9 cellular contexts compared by ENCODE assay signal in genomic region chr1:37478451-37478871, GRCh38. TPM values are rescaled to one million over a fixed set of nuclear protein-coding genes. Genes with fewer than 3 reads are reported as not detected.
DNase-seq lines count a peak whose midpoint lies in the region; ATAC-seq, FAIRE-seq and TF ChIP-seq lines count a peak whose summit lies in the region.
"Had no signal": no experiment of that assay in that cellular context is flagged by ENCODE, and none has a peak within 500 bp of the region (broad histone marks: within the 10 kb centered on the region; RNA-seq: fewer than 3 reads in every experiment).

No MANE protein-coding gene starts in this region.

- no TSS peak for BruUV-seq in IMR-90 (replicated peaks; lab: Mats Ljungman, UMichigan)

- H2BK15ac ChIP-seq in IMR-90 (ENCODE audit: low read depth, low read length) (peak overlapping the region; percentile 83; the same call in 2 of the 3 replicates), neuronal stem cell (ENCODE audit: low read length) (no peak overlapping the region)

- peaks cover 78% of the 10 kb centered on the region for H3K79me2 ChIP-seq in ACC112 (ENCODE audit: control insufficient read depth, insufficient read depth, low read length, unreplicated experiment)

- intact Hi-C loops in IMR-90 (cut with micrococcal nuclease) (loop anchor here (5.0 kb wide), 1 partner anchor 214 kb away; the partner anchor contains the start of gene CDCA8), kidney (cut with DNase I) (no loop called here)

- H3K18ac ChIP-seq in IMR-90 (ENCODE audit: low read depth, low read length) (peak overlapping the region; percentile 65), neuronal stem cell (ENCODE audit: low read length) (no peak overlapping the region)

- H3K36me3 ChIP-seq in ACC112 (ENCODE audit: insufficient read depth, low read length) = peaks cover 25% of the 10 kb centered on the region; the same call in 1 of the 2 replicates
- peaks cover 51% of the 10 kb centered on the region for H3K36me3 ChIP-seq in IMR-90 (ENCODE audit: control insufficient read depth, insufficient read depth, low read length)
- peaks cover 27 to 49% of the 10 kb centered on the region in 2 donors for H3K36me3 ChIP-seq in kidney (ENCODE audit: control insufficient read depth in 1 of 2, insufficient read depth in 2 of 2, low read length in 2 of 2)
- peaks cover 23 to 62% of the 10 kb centered on the region in 2 donors for H3K36me3 ChIP-seq in neuronal stem cell (replicated peaks in 1 of 2; ENCODE audit: control insufficient read depth in 2 of 2, insufficient read depth in 2 of 2, low read length in 2 of 2)

- H3K14ac ChIP-seq in IMR-90 (replicated peaks; ENCODE audit: low read depth, low read length) (peak overlapping the region; percentile 96), neuronal stem cell (ENCODE audit: low read length) (no peak overlapping the region)

- H2BK120ac ChIP-seq in IMR-90 (ENCODE audit: low read depth, low read length) (peak overlapping the region; percentile 94; the same call in 1 of the 2 replicates), neuronal stem cell (ENCODE audit: low read depth, low read length) (no peak overlapping the region)

- H2BK5ac ChIP-seq in IMR-90 (ENCODE audit: low read depth, low read length, poor library complexity, severe bottlenecking) = peak overlapping the region; percentile 97
- H2BK5ac ChIP-seq in neuronal stem cell (ENCODE audit: low read length) = no peak overlapping the region

- H3K79me1 ChIP-seq in IMR-90 (ENCODE audit: low read depth in 1 of 2, low read length in 2 of 2) (peaks cover 30 to 77% of the 10 kb centered on the region in 2 experiments; a peak in 3 of 4 replicates), neuronal stem cell (ENCODE audit: low read depth, low read length) (no peaks in the 10 kb centered on the region)

- peaks cover 21% of the 10 kb centered on the region for H3K9me1 ChIP-seq in IMR-90 (ENCODE audit: insufficient read depth, low read length)

- H3K56ac ChIP-seq in IMR-90 (ENCODE audit: extremely low read depth, insufficient read depth, low read length) = no peak overlapping the region; the same call in 1 of the 2 replicates

- H3K27ac ChIP-seq in ACC112 (ENCODE audit: low read depth, low read length) = peak overlapping the region; percentile 99
- peak overlapping the region; percentile 94 for H3K27ac ChIP-seq in IMR-90 (ENCODE audit: insufficient read depth, low read length)
- peak overlapping the region; percentile 92 to 97 for H3K27ac ChIP-seq in kidney (ENCODE audit: low read depth in 2 of 2, low read length in 2 of 2)
- H3K27ac ChIP-seq in neuronal stem cell (replicated peaks; ENCODE audit: low read length) = no peak overlapping the region

- ATAC-seq in IMR-90 (ENCODE audit: low read depth) (no peak), GM19395 (IDR thresholded peaks at IDR 0.05; ENCODE audit: unreplicated experiment) (no peak), GM19463 (IDR thresholded peaks at IDR 0.05; ENCODE audit: unreplicated experiment) (no peak)
- peak; percentile 32 for ATAC-seq in stimulated activated naive CD8-positive, alpha-beta T cell treated with anti-CD3 and anti-CD28 coated beads, Interleukin-15, amount 100 ng/mL, for 72 hours

- H4K5ac ChIP-seq in IMR-90 (ENCODE audit: low read depth, low read length) = peak overlapping the region; percentile 66

- H3K4ac ChIP-seq in IMR-90 (ENCODE audit: low read depth, low read length) = peak overlapping the region; percentile 99
- H3K4ac ChIP-seq in neuronal stem cell (ENCODE audit: low read length) = no peak overlapping the region

- no peak for TF ChIP-seq POLR2A in IMR-90 (IDR thresholded peaks at IDR 0.05; ENCODE audit: low read depth, low read length)

- peak overlapping the region; percentile 98 for H2AK9ac ChIP-seq in IMR-90 (replicated peaks; ENCODE audit: low read depth, low read length, poor library complexity)

- H3K4me1 Mint-ChIP-seq in stimulated activated naive CD8-positive, alpha-beta T cell treated with anti-CD3 and anti-CD28 coated beads, Interleukin-15, amount 100 ng/mL, for 72 hours = peaks cover 56% of the 10 kb centered on the region

- H3K27me3 Mint-ChIP-seq in stimulated activated naive CD8-positive, alpha-beta T cell treated with anti-CD3 and anti-CD28 coated beads, Interleukin-15, amount 100 ng/mL, for 72 hours = no peaks in the 10 kb centered on the region

- H4K20me1 ChIP-seq in IMR-90 (ENCODE audit: insufficient read depth, low read length) = peaks cover 23% of the 10 kb centered on the region

- H3K4me2 ChIP-seq in IMR-90 (ENCODE audit: low read depth, low read length) (peak overlapping the region; percentile 96), neuronal stem cell (ENCODE audit: insufficient read depth, low read length, poor library complexity, severe bottlenecking) (no peak overlapping the region)

- FAIRE-seq in kidney (lab: Jason Lieb, UNC) = no peak
- FAIRE-seq: GM18507 had no signal

- dilution Hi-C loops in IMR-90 (cut with HindIII; ENCODE audit: low sequenced_read_pairs, unreplicated experiment) = no loop called here

- H3K9me3 ChIP-seq in IMR-90 (ENCODE audit: control insufficient read depth, insufficient read depth, low read length) (no peaks in the 10 kb centered on the region), kidney (ENCODE audit: control insufficient read depth in 1 of 2, low read length in 2 of 2) (no peaks in the 10 kb centered on the region), neuronal stem cell (replicated peaks in 1 of 2; ENCODE audit: control insufficient read depth in 2 of 2, insufficient read depth in 1 of 2, low read depth in 1 of 2, low read length in 2 of 2) (no peaks in the 10 kb centered on the region)

- H3K27me3 ChIP-seq in ACC112 (ENCODE audit: insufficient read depth, low read length) (no peaks in the 10 kb centered on the region), IMR-90 (ENCODE audit: control insufficient read depth, insufficient read depth, low read length) (no peaks in the 10 kb centered on the region), neuronal stem cell (ENCODE audit: control insufficient read depth in 3 of 3, insufficient read depth in 3 of 3, low read depth in 1 of 3, low read length in 3 of 3) (peaks cover 0 to 7% (median 6%) of the 10 kb centered on the region in 3 experiments)

- no peak for TF ChIP-seq CTCF in IMR-90 (conservative IDR thresholded peaks at IDR 0.05; ENCODE audit: low read depth, low read length)
- TF ChIP-seq CTCF in kidney (IDR thresholded peaks at IDR 0.05; ENCODE audit: borderline replicate concordance, extremely low read depth, insufficient read depth) = no peak

- H3K9ac ChIP-seq in IMR-90 (ENCODE audit: low read depth, low read length) (peak overlapping the region; percentile 18), kidney (ENCODE audit: low read length in 2 of 2) (peak overlapping the region; percentile 83 to 96), neuronal stem cell (ENCODE audit: low read depth, low read length, poor library complexity) (no peak overlapping the region)

- peak; percentile 77 for DNase-seq in IMR-90
- peak; percentile 58 for DNase-seq in activated T-cell treated with anti-CD3 and anti-CD28 coated beads, Interleukin-2, amount 50 U/mL, for 1 hour
- no peak for DNase-seq in kidney
- peak; percentile 52 to 71 for DNase-seq in stimulated activated naive CD8-positive, alpha-beta T cell treated with anti-CD3 and anti-CD28 coated beads, Interleukin-15, amount 100 ng/mL, for 72 hours
- no peak for DNase-seq in neuronal stem cell (ENCODE audit: low spot score)

- TF ChIP-seq RAD21 in IMR-90 (IDR thresholded peaks at IDR 0.05; ENCODE audit: low read length) = no peak

- H4K8ac ChIP-seq in IMR-90 (ENCODE audit: low read depth in 2 of 2, low read length in 2 of 2) (peak overlapping the region; percentile 86 to 95; a peak in 3 of 4 replicates), neuronal stem cell (ENCODE audit: low read depth, low read length) (no peak overlapping the region)

- H2AFZ ChIP-seq in ACC112 (ENCODE audit: low read length, unreplicated experiment) = no peak overlapping the region
- H2AFZ ChIP-seq in IMR-90 (replicated peaks; ENCODE audit: low read length, poor library complexity) = peak overlapping the region; percentile 47
- H2AFZ ChIP-seq in neuronal stem cell (ENCODE audit: low read length) = no peak overlapping the region

- no peaks in the 10 kb centered on the region for H3K9me3 Mint-ChIP-seq in stimulated activated naive CD8-positive, alpha-beta T cell treated with anti-CD3 and anti-CD28 coated beads, Interleukin-15, amount 100 ng/mL, for 72 hours

- H3K4me1 ChIP-seq in ACC112 (ENCODE audit: control insufficient read depth, insufficient read depth, low read length, unreplicated experiment) (peaks cover 49% of the 10 kb centered on the region), IMR-90 (ENCODE audit: control insufficient read depth, insufficient read depth, low read length) (peaks cover 48% of the 10 kb centered on the region), kidney (ENCODE audit: control insufficient read depth in 1 of 2, insufficient read depth in 1 of 2, low read depth in 1 of 2, low read length in 2 of 2) (peaks cover 33 to 59% of the 10 kb centered on the region in 2 donors), neuronal stem cell (ENCODE audit: control insufficient read depth in 2 of 2, insufficient read depth in 1 of 2, low read depth in 1 of 2, low read length in 2 of 2) (peaks cover 17 to 35% of the 10 kb centered on the region in 2 donors)

- H3K4me3 Mint-ChIP-seq in stimulated activated naive CD8-positive, alpha-beta T cell treated with anti-CD3 and anti-CD28 coated beads, Interleukin-15, amount 100 ng/mL, for 72 hours = peak overlapping the region; percentile 95 to 99

- no peak overlapping the region for H2BK12ac ChIP-seq in neuronal stem cell (ENCODE audit: low read length)

- POLR2A ChIA-PET in IMR-90 (lab: Charles Lee; ENCODE audit: unreplicated experiment) = interaction anchor here (0.9 kb wide), 1 partner anchor 15 kb away, joined by 3 read pairs; no protein-coding TSS in a partner anchor

- in situ Hi-C loops in IMR-90 (cut with MboI; ENCODE audit: low sequenced_read_pairs) = no loop called here

- peak overlapping the region; percentile 96 for H3K23ac ChIP-seq in IMR-90 (ENCODE audit: low read depth, low read length)
- H3K23ac ChIP-seq in neuronal stem cell (ENCODE audit: low read depth, low read length, poor library complexity) = no peak overlapping the region

- peak overlapping the region; percentile 73 for H2BK20ac ChIP-seq in IMR-90 (ENCODE audit: low read depth, low read length)

- H3K4me3 ChIP-seq in ACC112 (ENCODE audit: low read depth, low read length) (peak overlapping the region; percentile 88), IMR-90 (ENCODE audit: insufficient read depth, low read depth, low read length) (no peak overlapping the region), kidney (ENCODE audit: low read length in 2 of 2) (peak overlapping the region; percentile 96), neuronal stem cell (ENCODE audit: low read length in 2 of 2) (peak overlapping the region in 1 of 2 donors; percentile 46)

- CTCF ChIA-PET in IMR-90 (lab: Yijun Ruan, JAX) = interaction anchor here (0.6 to 3.8 kb wide), 4 partner anchors 9 to 1168 kb away, joined by 3 to 24 read pairs (median 4); no protein-coding TSS in a partner anchor

- 95% methylated on average over 3 of the region's 8 CpGs; no CpG with 5 or more reads in 1 of the 2 experiments for WGBS in IMR-90 (ENCODE audit: extremely low coverage in 2 of 2, insufficient read length in 1 of 2), 2 experiments
- WGBS in neuronal stem cell (ENCODE audit: extremely low coverage in 2 of 2, insufficient read length in 2 of 2, insufficient replicate concordance in 1 of 2), 2 donors = no CpG with 5 or more reads among the region's 8 CpGs

- H4K91ac ChIP-seq in IMR-90 (ENCODE audit: insufficient read depth, low read depth, low read length) (peak overlapping the region; percentile 95), neuronal stem cell (ENCODE audit: low read depth, low read length, poor library complexity) (no peak overlapping the region)

- peak overlapping the region; percentile 95 to 97 for H3K27ac Mint-ChIP-seq in stimulated activated naive CD8-positive, alpha-beta T cell treated with anti-CD3 and anti-CD28 coated beads, Interleukin-15, amount 100 ng/mL, for 72 hours

- H2AK5ac ChIP-seq in IMR-90 (ENCODE audit: low read depth, low read length) = peak overlapping the region; percentile 96
- no peak overlapping the region for H2AK5ac ChIP-seq in neuronal stem cell (ENCODE audit: low read depth, low read length)

RNA-seq across cellular contexts. Expression of gene ZC3H12A, which starts 4.1 kb away (rescaled TPM):
- total RNA-seq in IMR-90 (2012; rRNA removed) (3.1 and 3.8 TPM in 2 replicates), kidney (21.1 TPM)
- polyA plus RNA-seq in IMR-90 (2012; rRNA removed) (14.2 and 15.2 TPM in 2 replicates), kidney (ENCODE audit: insufficient read depth, low read depth, low replicate concordance) (3.8 TPM)
- polyA plus RNA-seq in IMR-90 (2012; cell fraction: cytosol; rRNA removed) = 9.8 and 20.0 TPM in 2 replicates
- 51.5 and 67.1 TPM in 2 replicates for polyA plus RNA-seq in IMR-90 (2012; cell fraction: nucleus; rRNA removed; ENCODE audit: low replicate concordance)
- polyA plus RNA-seq in neuronal stem cell (2013, experiment 1 of 2) = 2.5 TPM
- polyA plus RNA-seq in neuronal stem cell (2013, experiment 2 of 2) = 2.1 TPM

RNA-seq across cellular contexts. Expression of gene MEAF6, which starts 36.1 kb away (rescaled TPM):
- total RNA-seq in IMR-90 (2012; rRNA removed) (36.2 and 44.4 TPM in 2 replicates), kidney (65.8 TPM)
- polyA plus RNA-seq in IMR-90 (2012; rRNA removed) (36.4 and 40.7 TPM in 2 replicates), kidney (ENCODE audit: insufficient read depth, low read depth, low replicate concordance) (45.7 TPM)
- 21.0 and 27.4 TPM in 2 replicates for polyA plus RNA-seq in IMR-90 (2012; cell fraction: cytosol; rRNA removed)
- 12.4 and 51.2 TPM in 2 replicates for polyA plus RNA-seq in IMR-90 (2012; cell fraction: nucleus; rRNA removed; ENCODE audit: low replicate concordance)
- 64.9 TPM for polyA plus RNA-seq in neuronal stem cell (2013, experiment 1 of 2)
- polyA plus RNA-seq in neuronal stem cell (2013, experiment 2 of 2) = 65.6 TPM

Comparison
In these comparisons a context has a peak if more than half of its experiments do, and no peak if none do; other contexts are left out.
1. DNase-seq: peak in IMR-90 (single experiment), activated T-cell treated with anti-CD3 and anti-CD28 coated beads, Interleukin-2, amount 50 U/mL, for 1 hour (single experiment) and stimulated activated naive CD8-positive, alpha-beta T cell treated with anti-CD3 and anti-CD28 coated beads, Interleukin-15, amount 100 ng/mL, for 72 hours (2 of 2); none in kidney (single experiment) and neuronal stem cell (single experiment).